22 cellular contexts compared by ENCODE assay signal in the genomic region with DNA sequence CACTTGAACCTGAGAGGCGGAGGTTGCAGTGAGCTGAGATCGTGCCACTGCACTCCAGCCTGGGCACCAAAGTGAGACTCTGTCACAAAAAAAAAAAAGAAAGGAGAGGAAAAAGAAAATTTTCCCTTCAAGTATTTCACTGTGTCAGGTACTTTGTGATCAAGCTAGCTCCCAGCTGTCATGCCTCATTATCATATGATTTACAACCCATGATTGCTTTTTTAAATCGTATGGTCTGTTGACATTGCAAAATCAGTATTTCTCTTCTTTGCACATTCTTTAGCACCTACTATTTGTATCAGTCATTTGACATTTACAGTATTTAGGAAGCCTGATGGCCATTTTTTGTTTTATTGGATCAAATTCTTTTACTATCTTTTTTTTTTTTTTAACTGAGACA. TPM values are rescaled to one million over a fixed set of nuclear protein-coding genes. Genes with fewer than 3 reads are reported as not detected.
DNase-seq lines count a peak whose midpoint lies in the region; ATAC-seq, FAIRE-seq and TF ChIP-seq lines count a peak whose summit lies in the region.
"Had no signal": no experiment of that assay in that cellular context is flagged by ENCODE, and none has a peak within 500 bp of the region (broad histone marks: within the 10 kb centered on the region; RNA-seq: fewer than 3 reads in every experiment).

No MANE protein-coding gene starts in this region.

- H3K4me3 ChIP-seq in Karpas-422 (ENCODE audit: low read length) (no peak overlapping the region), endothelial cell of umbilical vein (replicated peaks in 1 of 3; ENCODE audit: insufficient read depth in 1 of 3, low read depth in 1 of 3, low read length in 3 of 3) (no peak overlapping the region), stomach (no peak overlapping the region)
- H3K4me3 ChIP-seq: testis had no signal

- dilution Hi-C loops in endothelial cell of umbilical vein (cut with MboI; ENCODE audit: extremely low pct_ligation_motif_present, low sequenced_read_pairs), result no loop called here

- TF ChIP-seq POLR2A in endothelial cell of umbilical vein (IDR thresholded peaks at IDR 0.05; ENCODE audit: low read depth, low read length), result peak; percentile 46
- TF ChIP-seq POLR2A in stomach (IDR thresholded peaks at IDR 0.05), result no peak

- no peak for ATAC-seq in HG02678 (IDR thresholded peaks at IDR 0.05; ENCODE audit: unreplicated experiment)
- no peak for ATAC-seq in HG03442 (IDR thresholded peaks at IDR 0.05; ENCODE audit: unreplicated experiment)
- ATAC-seq: activated naive CD4-positive, alpha-beta T cell treated with anti-CD3 and anti-CD28 coated beads, Interleukin-2, amount 50 U/mL, for 72 hours had no signal

- no peaks in the 10 kb centered on the region for H3K9me2 ChIP-seq in Karpas-422 (replicated peaks; ENCODE audit: insufficient read depth, low read length)

- TF ChIP-seq CTCF in CD14-positive monocyte (IDR thresholded peaks at IDR 0.05) (no peak), endothelial cell of umbilical vein (IDR thresholded peaks at IDR 0.05; ENCODE audit: extremely low read depth in 1 of 2, insufficient read depth in 1 of 2, low read depth in 1 of 2, low read length in 2 of 2) (no peak), stomach (IDR thresholded peaks at IDR 0.05) (no peak)

- H3K79me2 ChIP-seq in Karpas-422 (ENCODE audit: low read length) (no peaks in the 10 kb centered on the region), endothelial cell of umbilical vein (ENCODE audit: control insufficient read depth, insufficient read depth, low read length) (peaks cover 71% of the 10 kb centered on the region)

- H3K4me2 ChIP-seq in Karpas-422 (ENCODE audit: low read depth, low read length, poor library complexity, severe bottlenecking) (no peak overlapping the region), endothelial cell of umbilical vein (ENCODE audit: insufficient read depth, low read length) (peak overlapping the region; percentile 66)

- POLR2A ChIA-PET in endothelial cell of umbilical vein (lab: Charles Lee), result interaction anchor here (1.9 kb wide), 1 partner anchor 91 kb away, joined by 6 read pairs; no protein-coding TSS in a partner anchor

- no TSS peak for BruUV-seq in endothelial cell of umbilical vein (replicated peaks; lab: Mats Ljungman, UMichigan)

- intact Hi-C loops in CD14-positive monocyte (cut with micrococcal nuclease) (no loop called here), endothelial cell of umbilical vein (cut with micrococcal nuclease) (no loop called here), stomach (cut with DNase I; ENCODE audit: low total_unique reads) (no loop called here)

- no peak overlapping the region for H3K9ac ChIP-seq in Karpas-422 (ENCODE audit: low read length)
- H3K9ac ChIP-seq in endothelial cell of umbilical vein (replicated peaks; ENCODE audit: extremely low read depth, insufficient read depth, low read length), result peak overlapping the region; percentile 76

- H3K4me1 Mint-ChIP-seq in CD14-positive monocyte, result peaks cover 61% of the 10 kb centered on the region

- H3K27ac Mint-ChIP-seq in CD14-positive monocyte, result peak overlapping the region; percentile 87 to 97 (median 91)
- H3K27ac Mint-ChIP-seq: activated naive CD4-positive, alpha-beta T cell treated with anti-CD3 and anti-CD28 coated beads, Interleukin-2, amount 50 U/mL, for 72 hours; activated T-helper 1 cell treated with anti-CD3 and anti-CD28 coated beads, Interleukin-12 subunit alpha, Interleukin-12 subunit beta, Interleukin-2, Interleukin-4 antibody, amounts not matched to agents 30 ng/mL and 10 ng/mL and 1 ng/mL, durations not matched to agents 14 hours and 24 hours and 36 hours had no signal

- H3K9me3 ChIP-seq in Karpas-422 (ENCODE audit: low read length) (no peaks in the 10 kb centered on the region), endothelial cell of umbilical vein (replicated peaks; ENCODE audit: control insufficient read depth, insufficient read depth, low read length) (no peaks in the 10 kb centered on the region), stomach (no peaks in the 10 kb centered on the region)
- H3K9me3 ChIP-seq: testis had no signal

- H3K4me3 Mint-ChIP-seq in CD14-positive monocyte, result no peak overlapping the region
- H3K4me3 Mint-ChIP-seq: activated T-helper 1 cell treated with anti-CD3 and anti-CD28 coated beads, Interleukin-12 subunit alpha, Interleukin-12 subunit beta, Interleukin-2, Interleukin-4 antibody, amounts not matched to agents 30 ng/mL and 10 ng/mL and 1 ng/mL, durations not matched to agents 14 hours and 24 hours and 36 hours had no signal

- DNase-seq in CD14-positive monocyte (ENCODE audit: low spot score) (no peak), Karpas-422 (peak; percentile 15), endothelial cell of umbilical vein (ENCODE audit: low read depth, low spot score) (no peak), stomach (no peak), T-helper 2 cell (no peak)
- DNase-seq: activated CD4-positive, alpha-beta T cell treated with anti-CD3 and anti-CD28 coated beads for 48 hours; AML-193; DND-41; NCI-H1417 treated with DMSO at 0.1 percent for 48 hours; NCI-H526; retina; SIG-M5; stimulated activated CD4-positive, alpha-beta T cell treated with anti-CD3 and anti-CD28 coated beads, Interleukin-15, amount 100 ng/mL, for 24 hours; testis had no signal

- no peaks in the 10 kb centered on the region for H4K20me1 ChIP-seq in Karpas-422 (ENCODE audit: insufficient read depth, low read depth, low read length)
- H4K20me1 ChIP-seq in endothelial cell of umbilical vein (replicated peaks; ENCODE audit: control insufficient read depth, extremely low read depth, insufficient read depth, low read length), result no peaks in the 10 kb centered on the region

- H3K9me1 ChIP-seq in endothelial cell of umbilical vein (replicated peaks; ENCODE audit: control insufficient read depth, extremely low read depth, insufficient read depth, low read length), result no peaks in the 10 kb centered on the region

- WGBS in stomach, 5 donors, result 80 to 85% (median 82%) methylated on average over 3 of the region's 3 CpGs

- CTCF ChIA-PET in endothelial cell of umbilical vein (lab: Charles Lee), result interaction anchor here (1.1 to 5.5 kb wide), 3 partner anchors 19 to 185 kb away, joined by 3 to 36 read pairs (median 14); no protein-coding TSS in a partner anchor

- peaks cover 7 to 10% of the 10 kb centered on the region in 2 donors for H3K36me3 Mint-ChIP-seq in CD14-positive monocyte
- H3K36me3 Mint-ChIP-seq: activated naive CD4-positive, alpha-beta T cell treated with anti-CD3 and anti-CD28 coated beads, Interleukin-2, amount 50 U/mL, for 72 hours had no signal

- no peak overlapping the region for H3K27ac ChIP-seq in Karpas-422 (ENCODE audit: low read length)
- H3K27ac ChIP-seq in endothelial cell of umbilical vein (ENCODE audit: insufficient read depth, low read depth, low read length), result peak overlapping the region; percentile 96
- peak overlapping the region; percentile 18 to 61 (median 42) for H3K27ac ChIP-seq in stomach

- H3K4me1 ChIP-seq in Karpas-422 (ENCODE audit: low read length) (no peaks in the 10 kb centered on the region), endothelial cell of umbilical vein (ENCODE audit: control insufficient read depth, extremely low read depth, insufficient read depth, low read length) (peaks cover 69% of the 10 kb centered on the region), stomach (peaks cover 0 to 25% (median 7%) of the 10 kb centered on the region in 4 donors)

- FAIRE-seq in endothelial cell of umbilical vein (lab: Jason Lieb, UNC), result no peak
- FAIRE-seq: colon, H54, HTR-8/SVneo had no signal

- H3K9me3 Mint-ChIP-seq in CD14-positive monocyte, result peaks cover 0 to 13% (median 5%) of the 10 kb centered on the region in 7 donors
- H3K9me3 Mint-ChIP-seq: activated naive CD4-positive, alpha-beta T cell treated with anti-CD3 and anti-CD28 coated beads, Interleukin-2, amount 50 U/mL, for 72 hours; activated T-helper 1 cell treated with anti-CD3 and anti-CD28 coated beads, Interleukin-12 subunit alpha, Interleukin-12 subunit beta, Interleukin-2, Interleukin-4 antibody, amounts not matched to agents 30 ng/mL and 10 ng/mL and 1 ng/mL, durations not matched to agents 14 hours and 24 hours and 36 hours had no signal

- H3K27me3 ChIP-seq in Karpas-422 (ENCODE audit: low read length), result no peaks in the 10 kb centered on the region
- no peaks in the 10 kb centered on the region for H3K27me3 ChIP-seq in endothelial cell of umbilical vein (ENCODE audit: control insufficient read depth in 2 of 2, insufficient read depth in 2 of 2, low read length in 2 of 2)
- no peaks in the 10 kb centered on the region for H3K27me3 ChIP-seq in stomach
- H3K27me3 ChIP-seq: testis had no signal

- no peak overlapping the region for H2AFZ ChIP-seq in Karpas-422 (ENCODE audit: low read length)
- no peak overlapping the region for H2AFZ ChIP-seq in endothelial cell of umbilical vein (ENCODE audit: low read depth, low read length)

- peaks cover 20 to 27% (median 23%) of the 10 kb centered on the region in 3 donors for H3K27me3 Mint-ChIP-seq in CD14-positive monocyte (ENCODE audit: low read depth in 3 of 3)

- TF ChIP-seq EP300 in stomach (IDR thresholded peaks at IDR 0.05), result no peak

- no peaks in the 10 kb centered on the region for H3K36me3 ChIP-seq in Karpas-422 (ENCODE audit: insufficient read depth, low read length)
- no peaks in the 10 kb centered on the region for H3K36me3 ChIP-seq in endothelial cell of umbilical vein (ENCODE audit: control insufficient read depth in 2 of 2, extremely low read depth in 1 of 2, insufficient read depth in 2 of 2, low read length in 2 of 2)
- H3K36me3 ChIP-seq in stomach, result no peaks in the 10 kb centered on the region

TF ChIP-seq in endothelial cell of umbilical vein, 7 proteins besides CTCF, POLR2A, EP300 and RAD21 (continues in another document):
- TF ChIP-seq, protein P1, sequence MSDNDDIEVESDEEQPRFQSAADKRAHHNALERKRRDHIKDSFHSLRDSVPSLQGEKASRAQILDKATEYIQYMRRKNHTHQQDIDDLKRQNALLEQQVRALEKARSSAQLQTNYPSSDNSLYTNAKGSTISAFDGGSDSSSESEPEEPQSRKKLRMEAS (IDR thresholded peaks at IDR 0.05; ENCODE audit: insufficient read depth, insufficient read length), result no peak
- TF ChIP-seq EZH2 (IDR thresholded peaks at IDR 0.05; ENCODE audit: borderline replicate concordance, low read depth, low read length, severe bottlenecking) (no peak), POLR2AphosphoS5 (IDR thresholded peaks at IDR 0.05; ENCODE audit: insufficient read depth, low read depth, low read length) (no peak)

RNA-seq across cellular contexts. Expression of a gene that starts 22.4 kb away (rescaled TPM):
- polyA plus RNA-seq in CD14-positive monocyte, result 1 to 10 TPM in 1 of 2 donors, under 1 TPM in 1; 0.90 to 5.1 TPM
- total RNA-seq in Karpas-422 (2014; rRNA removed; shearing (Covaris generic); ENCODE audit: low replicate concordance), result 0.15 and 2.4 TPM in 2 replicates
- total RNA-seq in endothelial cell of umbilical vein, result 97.5 and 103 TPM in 2 replicates
- 15.6 and 18.5 TPM in 2 replicates for polyA plus RNA-seq in endothelial cell of umbilical vein
- 22.2 and 22.6 TPM in 2 replicates for polyA plus RNA-seq in endothelial cell of umbilical vein (2011; cell fraction: cytosol; rRNA removed)
- polyA plus RNA-seq in endothelial cell of umbilical vein (2011; cell fraction: nucleus; rRNA removed), result 55.6 and 63.0 TPM in 2 replicates
- 37.7 and 41.6 TPM in 2 replicates for polyA plus RNA-seq in endothelial cell of umbilical vein (2012)
- 66.8 and 84.9 TPM in 2 replicates for polyA minus RNA-seq in endothelial cell of umbilical vein
- polyA minus RNA-seq in endothelial cell of umbilical vein (2011; cell fraction: cytosol; rRNA and poly(A)+ RNA removed), result 2.4 TPM
- polyA minus RNA-seq in endothelial cell of umbilical vein (2011; cell fraction: nucleus; rRNA and poly(A)+ RNA removed), result 137 and 139 TPM in 2 replicates
- total RNA-seq in stomach, result 10 to 100 TPM; 14.0 to 82.6 (median 19.4) TPM
- polyA plus RNA-seq in stomach, result 1 to 10 TPM; 5.8 to 8.6 (median 7.5) TPM
- total RNA-seq: OCI-LY7 had no signal
